Comparison of ENCODE assay signal across 15 cellular contexts in the genomic region with DNA sequence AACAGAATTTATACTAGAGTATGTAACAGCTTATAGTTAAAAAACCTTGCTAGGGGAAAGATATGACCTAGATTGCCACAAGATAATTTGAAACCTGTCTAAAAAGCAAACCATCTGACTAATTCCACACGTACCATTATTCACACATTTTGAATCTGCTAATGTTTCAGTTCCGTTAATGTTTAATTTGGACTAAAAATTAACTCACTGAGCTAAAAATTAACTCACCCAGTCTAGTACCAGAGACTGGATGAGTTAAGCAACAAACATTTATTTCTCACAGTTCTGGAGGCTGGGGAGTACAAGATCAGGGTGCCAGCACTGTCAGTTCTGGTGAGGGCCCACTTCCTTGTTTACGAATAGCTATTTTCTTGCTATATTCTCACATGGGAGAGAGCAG.
DNase-seq lines count a peak whose midpoint lies in the region; ATAC-seq and TF ChIP-seq lines count a peak whose summit lies in the region.
"Had no signal": no experiment of that assay in that cellular context is flagged by ENCODE, and none has a peak within 500 bp of the region (broad histone marks: within the 10 kb centered on the region; RNA-seq: fewer than 3 reads in every experiment).

No MANE protein-coding gene starts in this region.

- H3K27me3 ChIP-seq in H7 (ENCODE audit: control insufficient read depth, insufficient read depth, low read length) = no peaks in the 10 kb centered on the region
- H3K27me3 ChIP-seq in right atrium auricular region = no peaks in the 10 kb centered on the region
- H3K27me3 ChIP-seq: testis had no signal

- peaks cover 0 to 5% of the 10 kb centered on the region in 2 donors for H3K9me3 ChIP-seq in right atrium auricular region
- H3K9me3 ChIP-seq: testis had no signal

- no peak for TF ChIP-seq CTCF in right atrium auricular region (IDR thresholded peaks at IDR 0.05)

- no peak overlapping the region for H3K27ac ChIP-seq in right atrium auricular region
- H3K27ac ChIP-seq: testis had no signal

- DNase-seq in renal cortical epithelial cell (ENCODE audit: low read depth) (peak; percentile 92), activated T-cell treated with anti-CD3 and anti-CD28 coated beads for 4 hours (no peak), NCI-H1105 treated with DMSO at 0.1 percent for 48 hours (lab: John Stamatoyannopoulos, UW) (no peak), H7 (no peak), right atrium auricular region (ENCODE audit: low spot score) (no peak)
- DNase-seq: activated CD4-positive, CD25-positive, alpha-beta regulatory T cell treated with anti-CD3 and anti-CD28 coated beads, Interleukin-2, amount 50 U/mL, for 72 hours; activated naive CD8-positive, alpha-beta T cell treated with anti-CD3 and anti-CD28 coated beads for 36 hours; DMS153; effector memory CD4-positive, alpha-beta T cell; stimulated activated CD4-positive, alpha-beta T cell treated with anti-CD3 and anti-CD28 coated beads, Interleukin-2, amount 100 ng/mL, for 24 hours; testis had no signal

- ATAC-seq in GM18909 (IDR thresholded peaks at IDR 0.05; ENCODE audit: poor library complexity, unreplicated experiment) (peak; percentile 87), HG02588 (IDR thresholded peaks at IDR 0.05; ENCODE audit: unreplicated experiment) (peak; percentile 81), HG03439 (IDR thresholded peaks at IDR 0.05; ENCODE audit: unreplicated experiment) (peak; percentile 84)
- ATAC-seq: HCT116 had no signal

- H3K36me3 ChIP-seq in H7 (replicated peaks; ENCODE audit: control insufficient read depth, insufficient read depth, low read length) = no peaks in the 10 kb centered on the region
- H3K36me3 ChIP-seq in right atrium auricular region = no peaks in the 10 kb centered on the region

- H3K4me3 ChIP-seq in H7 (ENCODE audit: insufficient read depth, low read depth, low read length) (no peak overlapping the region), right atrium auricular region (no peak overlapping the region)
- H3K4me3 ChIP-seq: testis had no signal

- no peaks in the 10 kb centered on the region for H3K4me1 ChIP-seq in right atrium auricular region
- H3K4me1 ChIP-seq: testis had no signal
